ENCODE assay signal across 8 cellular contexts in the genomic region with DNA sequence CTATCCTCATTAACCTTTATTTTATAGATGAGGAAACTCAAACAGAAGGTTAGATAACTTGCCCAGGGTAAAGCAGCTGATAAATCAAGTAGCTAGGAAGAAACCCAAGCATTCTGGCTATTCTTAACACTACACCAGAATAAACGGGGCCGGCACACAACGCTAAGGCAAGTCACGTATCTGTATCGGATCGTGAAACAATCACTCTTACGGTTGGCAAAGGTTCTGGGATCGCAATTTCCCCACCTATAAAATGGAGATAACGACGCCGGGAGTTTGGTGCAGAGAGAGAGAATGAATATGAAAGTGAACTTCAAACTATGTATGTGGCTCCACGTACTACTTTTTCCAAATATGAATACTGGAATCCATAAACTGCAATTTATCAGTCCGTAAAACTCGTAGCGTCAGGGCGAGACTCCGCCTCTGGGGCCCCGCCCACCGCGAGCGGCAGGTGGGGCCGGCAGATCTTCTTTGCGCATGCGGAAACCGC. TPM values are rescaled to one million over a fixed set of nuclear protein-coding genes. Genes with fewer than 3 reads are reported as not detected.
A peak's percentile ranks its signal among the peaks of the same experiment; 100 is the strongest.
DNase-seq lines count a peak whose midpoint lies in the region; ATAC-seq and TF ChIP-seq lines count a peak whose summit lies in the region.

No MANE protein-coding gene starts in this region.

- no peaks in the 10 kb centered on the region for H3K27me3 ChIP-seq in CD8-positive, alpha-beta T cell (ENCODE audit: insufficient read depth, low read length)
- no peaks in the 10 kb centered on the region for H3K27me3 ChIP-seq in neuron (ENCODE audit: insufficient read depth, low read length)

- H3K9me3 ChIP-seq in CD8-positive, alpha-beta T cell (ENCODE audit: low read length) = no peaks in the 10 kb centered on the region
- H3K9me3 ChIP-seq in OCI-LY7 (ENCODE audit: low read length) (no peaks in the 10 kb centered on the region), neuron (ENCODE audit: low read length) (peaks cover 4% of the 10 kb centered on the region)

- peaks cover 22% of the 10 kb centered on the region for H3K36me3 Mint-ChIP-seq in CD8-positive, alpha-beta T cell
- H3K36me3 Mint-ChIP-seq in activated T-helper 1 cell treated with anti-CD3 and anti-CD28 coated beads, Interleukin-12 subunit alpha, Interleukin-12 subunit beta, Interleukin-2, Interleukin-4 antibody, amounts not matched to agents 30 ng/mL and 10 ng/mL and 1 ng/mL, durations not matched to agents 14 hours and 24 hours and 36 hours (ENCODE audit: low read depth) = peaks cover 11% of the 10 kb centered on the region

- TF ChIP-seq CTCF in CD8-positive, alpha-beta T cell (IDR thresholded peaks at IDR 0.05) = no peak
- TF ChIP-seq CTCF in OCI-LY7 (conservative IDR thresholded peaks at IDR 0.05; ENCODE audit: low read length) (no peak), fibroblast of villous mesenchyme (IDR thresholded peaks at IDR 0.05; ENCODE audit: insufficient read depth, low read depth, low read length) (no peak)

- BruUV-seq in OCI-LY7 (replicated peaks; lab: Mats Ljungman, UMichigan) = no TSS peak

- H3K36me3 ChIP-seq in CD8-positive, alpha-beta T cell (ENCODE audit: insufficient read depth, low read length) = no peaks in the 10 kb centered on the region
- peaks cover 24% of the 10 kb centered on the region for H3K36me3 ChIP-seq in OCI-LY7 (ENCODE audit: insufficient read depth, low read length)
- H3K36me3 ChIP-seq in neuron (ENCODE audit: insufficient read depth, low read length) = peaks cover 22% of the 10 kb centered on the region

- peak overlapping the region; percentile 97 for H3K4me3 Mint-ChIP-seq in CD8-positive, alpha-beta T cell
- peak overlapping the region; percentile 95 for H3K4me3 Mint-ChIP-seq in activated T-helper 1 cell treated with anti-CD3 and anti-CD28 coated beads, Interleukin-12 subunit alpha, Interleukin-12 subunit beta, Interleukin-2, Interleukin-4 antibody, amounts not matched to agents 30 ng/mL and 10 ng/mL and 1 ng/mL, durations not matched to agents 14 hours and 24 hours and 36 hours

- peak overlapping the region; percentile 90 for H3K27ac ChIP-seq in CD8-positive, alpha-beta T cell (ENCODE audit: low read depth, low read length)
- H3K27ac ChIP-seq in OCI-LY7 (ENCODE audit: low read depth, low read length, poor library complexity, severe bottlenecking) (peak overlapping the region; percentile 52), substantia nigra (ENCODE audit: low read depth, low read length, poor library complexity, severe bottlenecking) (peak overlapping the region; percentile 95)

- peak overlapping the region; percentile 98 for H3K27ac Mint-ChIP-seq in CD8-positive, alpha-beta T cell
- peak overlapping the region; percentile 89 for H3K27ac Mint-ChIP-seq in activated T-helper 1 cell treated with anti-CD3 and anti-CD28 coated beads, Interleukin-12 subunit alpha, Interleukin-12 subunit beta, Interleukin-2, Interleukin-4 antibody, amounts not matched to agents 30 ng/mL and 10 ng/mL and 1 ng/mL, durations not matched to agents 14 hours and 24 hours and 36 hours

- peaks cover 40% of the 10 kb centered on the region for H3K4me1 Mint-ChIP-seq in CD8-positive, alpha-beta T cell (ENCODE audit: low read depth)
- peaks cover 38% of the 10 kb centered on the region for H3K4me1 Mint-ChIP-seq in activated T-helper 1 cell treated with anti-CD3 and anti-CD28 coated beads, Interleukin-12 subunit alpha, Interleukin-12 subunit beta, Interleukin-2, Interleukin-4 antibody, amounts not matched to agents 30 ng/mL and 10 ng/mL and 1 ng/mL, durations not matched to agents 14 hours and 24 hours and 36 hours (ENCODE audit: low read depth)

- H2AFZ ChIP-seq in OCI-LY7 (ENCODE audit: low read length) = peak overlapping the region; percentile 96
- peak overlapping the region; percentile 86 for H2AFZ ChIP-seq in neuron (ENCODE audit: low read depth, low read length)

- DNase-seq in CD8-positive, alpha-beta T cell = peak; percentile 79 to 91 (median 89)
- peak; percentile 92 for DNase-seq in OCI-LY7 (ENCODE audit: low spot score)
- peak; percentile 82 for DNase-seq in activated T-helper 1 cell treated with anti-CD3 and anti-CD28 coated beads, Interleukin-12 subunit alpha, Interleukin-12 subunit beta, Interleukin-2, Interleukin-4 antibody, amounts not matched to agents 30 ng/mL and 10 ng/mL and 1 ng/mL, durations not matched to agents 14 hours and 24 hours and 36 hours (ENCODE audit: low spot score)
- no peak for DNase-seq in fibroblast of villous mesenchyme (ENCODE audit: low read depth)
- DNase-seq in substantia nigra (lab: John Stamatoyannopoulos, UW) = peak in 19 of 49 donors; percentile 49 to 92 (median 86)

- peak overlapping the region; percentile 94 for H3K4me3 ChIP-seq in CD8-positive, alpha-beta T cell (ENCODE audit: low read depth, low read length)
- H3K4me3 ChIP-seq in OCI-LY7 (ENCODE audit: low read depth, low read length, poor library complexity, severe bottlenecking) (peak overlapping the region; percentile 96), fibroblast of villous mesenchyme (ENCODE audit: low read depth, low read length) (peak overlapping the region; percentile 94), neuron (ENCODE audit: low read length) (peak overlapping the region; percentile 92)

- H3K27me3 Mint-ChIP-seq in CD8-positive, alpha-beta T cell (ENCODE audit: low read depth) = peaks cover 5% of the 10 kb centered on the region
- peaks cover 5% of the 10 kb centered on the region for H3K27me3 Mint-ChIP-seq in activated T-helper 1 cell treated with anti-CD3 and anti-CD28 coated beads, Interleukin-12 subunit alpha, Interleukin-12 subunit beta, Interleukin-2, Interleukin-4 antibody, amounts not matched to agents 30 ng/mL and 10 ng/mL and 1 ng/mL, durations not matched to agents 14 hours and 24 hours and 36 hours (ENCODE audit: insufficient read depth)

- CTCF ChIA-PET in CD8-positive, alpha-beta T cell (lab: Charles Lee) = interaction anchor here (0.7 to 1.2 kb wide), 2 partner anchors 11 to 16 kb away, joined by 3 read pairs; no protein-coding TSS in a partner anchor
- CTCF ChIA-PET in OCI-LY7 (lab: Charles Lee; ENCODE audit: unreplicated experiment) = interaction anchor here (0.6 to 0.8 kb wide), 2 partner anchors 90 to 736 kb away, joined by 3 read pairs; no protein-coding TSS in a partner anchor

- peaks cover 20% of the 10 kb centered on the region for H4K20me1 ChIP-seq in OCI-LY7 (ENCODE audit: insufficient read depth, low read length)

- H3K9me2 ChIP-seq in OCI-LY7 (ENCODE audit: insufficient read depth, low read length) = no peaks in the 10 kb centered on the region

- H3K4me1 ChIP-seq in CD8-positive, alpha-beta T cell (ENCODE audit: insufficient read depth, low read length) = peaks cover 29% of the 10 kb centered on the region
- H3K4me1 ChIP-seq in OCI-LY7 (ENCODE audit: insufficient read depth, low read length, poor library complexity, severe bottlenecking) (peaks cover 23% of the 10 kb centered on the region), neuron (ENCODE audit: insufficient read depth, low read length) (peaks cover 22% of the 10 kb centered on the region)

- POLR2A ChIA-PET in CD8-positive, alpha-beta T cell (lab: Charles Lee) = interaction anchor here (0.7 to 4.1 kb wide), 4 partner anchors 10 to 408 kb away, joined by 3 to 35 read pairs (median 4); a partner anchor contains a TSS
- POLR2A ChIA-PET in OCI-LY7 (lab: Charles Lee) = interaction anchor here (0.6 to 2.0 kb wide), 5 partner anchors 10 to 400 kb away, joined by 3 to 13 read pairs (median 5); a partner anchor contains a TSS

- ATAC-seq in CD8-positive, alpha-beta T cell = peak; percentile 95
- ATAC-seq in GM19463 (IDR thresholded peaks at IDR 0.05; ENCODE audit: unreplicated experiment) (peak; percentile 92), HG03575 (IDR thresholded peaks at IDR 0.05; ENCODE audit: extremely low read depth, insufficient number of reproducible peaks, low FRiP score, unreplicated experiment) (peak; percentile 72)

- H3K4me2 ChIP-seq in OCI-LY7 (ENCODE audit: low read length) = peak overlapping the region; percentile 99

- intact Hi-C loops in CD8-positive, alpha-beta T cell (cut with DNase I, micrococcal nuclease) = loop anchor here (1.0 to 10.0 kb wide), 10 partner anchors 13 to 1990 kb away; a partner anchor contains a TSS
- intact Hi-C loops in OCI-LY7 (cut with micrococcal nuclease; ENCODE audit: unreplicated experiment) = loop anchor here (5.0 to 10.0 kb wide), 3 partner anchors 228 to 730 kb away; no protein-coding TSS in a partner anchor
- intact Hi-C loops in activated T-helper 1 cell treated with anti-CD3 and anti-CD28 coated beads, Interleukin-12 subunit alpha, Interleukin-12 subunit beta, Interleukin-2, Interleukin-4 antibody, amounts not matched to agents 30 ng/mL and 10 ng/mL and 1 ng/mL, durations not matched to agents 14 hours and 24 hours and 36 hours (cut with micrococcal nuclease) = loop anchor here (1.0 to 5.0 kb wide), 12 partner anchors 13 to 1990 kb away; a partner anchor contains a TSS

- no peaks in the 10 kb centered on the region for H3K9me3 Mint-ChIP-seq in CD8-positive, alpha-beta T cell
- no peaks in the 10 kb centered on the region for H3K9me3 Mint-ChIP-seq in activated T-helper 1 cell treated with anti-CD3 and anti-CD28 coated beads, Interleukin-12 subunit alpha, Interleukin-12 subunit beta, Interleukin-2, Interleukin-4 antibody, amounts not matched to agents 30 ng/mL and 10 ng/mL and 1 ng/mL, durations not matched to agents 14 hours and 24 hours and 36 hours

- H3K79me2 ChIP-seq in OCI-LY7 (ENCODE audit: insufficient read depth, low read depth, low read length) = peaks cover 42% of the 10 kb centered on the region

RNA-seq across cellular contexts. Expression of a gene that starts 0.3 kb away (rescaled TPM):
- 10 to 100 TPM; 81.9 to 82.6 TPM for total RNA-seq in CD8-positive, alpha-beta T cell
- total RNA-seq in OCI-LY7 (2014; rRNA removed; shearing (Covaris generic)) = 34.1 and 48.8 TPM in 2 replicates
- total RNA-seq in OCI-LY7 (2022) = 57.1 and 61.8 TPM in 2 replicates
- total RNA-seq in activated T-helper 1 cell treated with anti-CD3 and anti-CD28 coated beads, Interleukin-12 subunit alpha, Interleukin-12 subunit beta, Interleukin-2, Interleukin-4 antibody, amounts not matched to agents 30 ng/mL and 10 ng/mL and 1 ng/mL, durations not matched to agents 14 hours and 24 hours and 36 hours = 42.9 and 54.3 TPM in 2 replicates
- 60.9 and 70.8 TPM in 2 replicates for total RNA-seq in fibroblast of villous mesenchyme

RNA-seq across cellular contexts. Expression of a gene that starts 12.1 kb away (rescaled TPM):
- 10 to 100 TPM; 31.2 to 31.9 TPM for total RNA-seq in CD8-positive, alpha-beta T cell
- total RNA-seq in OCI-LY7 (2014; rRNA removed; shearing (Covaris generic)) = 13.6 and 21.4 TPM in 2 replicates
- 16.4 and 22.7 TPM in 2 replicates for total RNA-seq in OCI-LY7 (2022)
- 25.7 and 31.0 TPM in 2 replicates for total RNA-seq in activated T-helper 1 cell treated with anti-CD3 and anti-CD28 coated beads, Interleukin-12 subunit alpha, Interleukin-12 subunit beta, Interleukin-2, Interleukin-4 antibody, amounts not matched to agents 30 ng/mL and 10 ng/mL and 1 ng/mL, durations not matched to agents 14 hours and 24 hours and 36 hours
- total RNA-seq in fibroblast of villous mesenchyme = 12.9 and 16.8 TPM in 2 replicates

RNA-seq across cellular contexts. Expression of a gene that starts 54.7 kb away (rescaled TPM):
- not detected for total RNA-seq in CD8-positive, alpha-beta T cell
- not detected in 2 replicates for total RNA-seq in OCI-LY7 (2014; rRNA removed; shearing (Covaris generic))
- total RNA-seq in OCI-LY7 (2022) (not detected in 2 replicates), fibroblast of villous mesenchyme (under 0.01 TPM in 1 of 2 replicates, not detected in the other)
- not detected in 2 replicates for total RNA-seq in activated T-helper 1 cell treated with anti-CD3 and anti-CD28 coated beads, Interleukin-12 subunit alpha, Interleukin-12 subunit beta, Interleukin-2, Interleukin-4 antibody, amounts not matched to agents 30 ng/mL and 10 ng/mL and 1 ng/mL, durations not matched to agents 14 hours and 24 hours and 36 hours
